8 cellular contexts compared by ENCODE assay signal in the genomic region with DNA sequence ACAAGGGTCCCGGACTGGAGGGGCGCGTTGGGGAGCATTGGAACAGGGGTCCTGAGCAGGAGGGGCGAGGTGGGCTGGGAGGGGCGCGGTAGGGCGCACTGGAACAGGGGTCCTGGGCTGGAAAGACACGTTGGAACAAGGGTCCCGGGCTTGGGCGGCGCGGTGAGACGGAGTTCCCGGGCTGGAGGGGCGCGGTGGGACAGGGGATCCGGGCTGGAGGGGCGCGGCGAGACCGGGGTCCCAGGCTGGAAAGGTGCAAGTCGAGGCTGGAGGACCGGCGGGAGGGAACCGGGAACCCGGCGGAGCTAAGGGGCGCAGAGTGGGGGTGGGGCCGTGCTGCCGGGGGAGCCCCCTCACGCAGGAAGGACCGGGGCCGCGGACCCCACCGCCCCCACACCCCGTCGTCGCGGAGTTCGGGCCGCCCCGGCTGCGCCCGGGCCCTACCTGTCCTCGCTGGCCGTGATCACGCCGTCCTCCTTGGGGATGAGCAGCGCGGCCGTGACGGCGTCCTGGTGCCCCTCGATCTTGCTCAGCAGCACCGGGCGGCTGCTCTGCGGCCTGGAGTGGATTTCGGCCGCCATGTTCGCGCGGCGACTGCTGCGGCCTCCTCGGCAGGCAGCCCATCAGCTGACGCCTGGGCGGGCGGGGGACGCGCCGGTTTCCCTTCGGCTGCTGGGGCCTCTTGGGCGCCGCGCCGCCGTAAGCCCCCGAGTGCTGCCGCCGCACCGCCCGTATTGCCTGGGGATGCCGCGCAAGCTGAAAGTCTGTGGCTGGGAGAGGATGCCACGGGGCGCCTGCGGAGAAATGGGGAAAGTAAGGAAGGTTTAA. TPM values are rescaled to one million over a fixed set of nuclear protein-coding genes. Genes with fewer than 3 reads are reported as not detected.
DNase-seq lines count a peak whose midpoint lies in the region.

A gene with protein sequence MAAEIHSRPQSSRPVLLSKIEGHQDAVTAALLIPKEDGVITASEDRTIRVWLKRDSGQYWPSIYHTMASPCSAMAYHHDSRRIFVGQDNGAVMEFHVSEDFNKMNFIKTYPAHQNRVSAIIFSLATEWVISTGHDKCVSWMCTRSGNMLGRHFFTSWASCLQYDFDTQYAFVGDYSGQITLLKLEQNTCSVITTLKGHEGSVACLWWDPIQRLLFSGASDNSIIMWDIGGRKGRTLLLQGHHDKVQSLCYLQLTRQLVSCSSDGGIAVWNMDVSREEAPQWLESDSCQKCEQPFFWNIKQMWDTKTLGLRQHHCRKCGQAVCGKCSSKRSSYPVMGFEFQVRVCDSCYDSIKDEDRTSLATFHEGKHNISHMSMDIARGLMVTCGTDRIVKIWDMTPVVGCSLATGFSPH (minus strand): TSS at position 632 of the 828 bp plus-strand sequence. CDS start 51 bp downstream, at position 581.

- no peak within 1 kb of the TSS for H3K4ac ChIP-seq in neuronal stem cell (ENCODE audit: low read length)

- no peak within 1 kb of the TSS for H2BK12ac ChIP-seq in neuronal stem cell (ENCODE audit: low read length)

- no peaks in the 10 kb centered on the region for H3K27me3 ChIP-seq in HAP-1 (ENCODE audit: low read depth)
- no peaks in the 10 kb centered on the region for H3K27me3 ChIP-seq in MG63
- no peaks in the 10 kb centered on the region for H3K27me3 ChIP-seq in neuronal stem cell (ENCODE audit: control insufficient read depth in 3 of 3, insufficient read depth in 3 of 3, low read depth in 1 of 3, low read length in 3 of 3)
- H3K27me3 ChIP-seq in subcutaneous abdominal adipose tissue (ENCODE audit: control insufficient read depth in 5 of 5, insufficient read depth in 4 of 5, low read length in 5 of 5) = no peaks in the 10 kb centered on the region

- DNase-seq in GF-D8 (lab: John Stamatoyannopoulos, UW) (peak; percentile 62), HAP-1 (ENCODE audit: low spot score in 2 of 2) (peak; percentile 80 to 89), MG63 (peak; percentile 86), SK-MEL-5 (ENCODE audit: low read depth, low spot score) (peak; percentile 87), foreskin melanocyte (peak; percentile 83), neuronal stem cell (ENCODE audit: low spot score) (peak; percentile 76)
- peak; percentile 84 for DNase-seq in activated naive CD4-positive, alpha-beta T cell treated with Interleukin-2 at 50 U/mL for 16 hours

- H4K91ac ChIP-seq in neuronal stem cell (ENCODE audit: low read depth, low read length, poor library complexity) = no peak within 1 kb of the TSS

- H2BK5ac ChIP-seq in neuronal stem cell (ENCODE audit: low read length) = peak within 1 kb of the TSS; percentile 99

- H3K27ac ChIP-seq in neuronal stem cell (replicated peaks; ENCODE audit: low read length) = peak within 1 kb of the TSS; percentile 80
- peak within 1 kb of the TSS; percentile 93 for H3K27ac ChIP-seq in subcutaneous abdominal adipose tissue (ENCODE audit: low read depth, low read length)

- H2AFZ ChIP-seq in neuronal stem cell (ENCODE audit: low read length) = peak within 1 kb of the TSS; percentile 98

- H4K8ac ChIP-seq in neuronal stem cell (ENCODE audit: low read depth, low read length) = no peak within 1 kb of the TSS

- H3K9ac ChIP-seq in neuronal stem cell (ENCODE audit: low read depth, low read length, poor library complexity) (peak within 1 kb of the TSS; percentile 95), subcutaneous abdominal adipose tissue (ENCODE audit: low read length in 5 of 5) (peak within 1 kb of the TSS; percentile 68 to 95 (median 88))

- H2BK15ac ChIP-seq in neuronal stem cell (ENCODE audit: low read length) = peak within 1 kb of the TSS; percentile 88

- peak within 1 kb of the TSS; percentile 99 for H3K23ac ChIP-seq in neuronal stem cell (ENCODE audit: low read depth, low read length, poor library complexity)

- peak within 1 kb of the TSS; percentile 78 for H2BK120ac ChIP-seq in neuronal stem cell (ENCODE audit: low read depth, low read length)

- H3K36me3 ChIP-seq in HAP-1 (replicated peaks) (no peaks in the 10 kb centered on the region), MG63 (no peaks in the 10 kb centered on the region), neuronal stem cell (replicated peaks in 1 of 2; ENCODE audit: control insufficient read depth in 2 of 2, insufficient read depth in 2 of 2, low read length in 2 of 2) (peaks cover 0 to 6% of the 10 kb centered on the region in 2 donors), subcutaneous abdominal adipose tissue (ENCODE audit: control insufficient read depth in 5 of 5, insufficient read depth in 5 of 5, low read length in 5 of 5) (no peaks in the 10 kb centered on the region)

- H3K4me3 ChIP-seq in HAP-1 = peak within 1 kb of the TSS; percentile 87
- peak within 1 kb of the TSS; percentile 84 for H3K4me3 ChIP-seq in MG63
- peak within 1 kb of the TSS; percentile 74 to 99 for H3K4me3 ChIP-seq in neuronal stem cell (ENCODE audit: low read length in 2 of 2)
- H3K4me3 ChIP-seq in subcutaneous abdominal adipose tissue (ENCODE audit: low read depth in 1 of 5, low read length in 5 of 5) = peak within 1 kb of the TSS; percentile 64 to 96 (median 93)

- H3K18ac ChIP-seq in neuronal stem cell (ENCODE audit: low read length) = peak within 1 kb of the TSS; percentile 98

- H3K4me2 ChIP-seq in neuronal stem cell (ENCODE audit: insufficient read depth, low read length, poor library complexity, severe bottlenecking) = peak within 1 kb of the TSS; percentile 64

- H3K4me1 ChIP-seq in HAP-1 = peaks cover 16% of the 10 kb centered on the region
- H3K4me1 ChIP-seq in neuronal stem cell (ENCODE audit: control insufficient read depth in 2 of 2, insufficient read depth in 1 of 2, low read depth in 1 of 2, low read length in 2 of 2) = peaks cover 8 to 9% of the 10 kb centered on the region in 2 donors
- peaks cover 5 to 34% (median 28%) of the 10 kb centered on the region in 5 donors for H3K4me1 ChIP-seq in subcutaneous abdominal adipose tissue (ENCODE audit: control insufficient read depth in 5 of 5, insufficient read depth in 5 of 5, low read length in 5 of 5)

- H3K9me3 ChIP-seq in HAP-1 (no peaks in the 10 kb centered on the region), MG63 (no peaks in the 10 kb centered on the region; the same call in 1 of the 2 replicates), neuronal stem cell (replicated peaks in 1 of 2; ENCODE audit: control insufficient read depth in 2 of 2, insufficient read depth in 1 of 2, low read depth in 1 of 2, low read length in 2 of 2) (no peaks in the 10 kb centered on the region), subcutaneous abdominal adipose tissue (ENCODE audit: control insufficient read depth in 5 of 5, low read length in 5 of 5) (no peaks in the 10 kb centered on the region)

- in situ Hi-C loops in HAP-1 (cut with MboI; ENCODE audit: low sequenced_read_pairs) = no loop called here
- in situ Hi-C loops in SK-MEL-5 (cut with HindIII; ENCODE audit: low pct_unique_long_range_greater_than_20kb, low sequenced_read_pairs) = no loop called here

- WGBS in neuronal stem cell (ENCODE audit: extremely low coverage in 2 of 2, insufficient read length in 2 of 2, insufficient replicate concordance in 1 of 2), 2 donors = no CpG with 5 or more reads among the region's 87 CpGs

- peak within 1 kb of the TSS; percentile 75 for H3K14ac ChIP-seq in neuronal stem cell (ENCODE audit: low read length)

- H2AK5ac ChIP-seq in neuronal stem cell (ENCODE audit: low read depth, low read length) = peak within 1 kb of the TSS; percentile 77

- H3K79me1 ChIP-seq in neuronal stem cell (ENCODE audit: low read depth, low read length) = peaks cover 7% of the 10 kb centered on the region

RNA-seq across cellular contexts. Expression of the gene that starts here (rescaled TPM):
- 23.4 and 23.6 TPM in 2 replicates for total RNA-seq in MG63 (2014; rRNA removed; shearing (Covaris generic); ENCODE audit: low replicate concordance)
- 156 and 162 TPM in 2 replicates for total RNA-seq in SK-MEL-5 (2014; rRNA removed; shearing (Covaris generic))
- polyA plus RNA-seq in SK-MEL-5 (2015; cell fraction: cytosol; rRNA removed) = 70.4 and 86.6 TPM in 2 replicates
- 196 and 310 TPM in 2 replicates for polyA plus RNA-seq in SK-MEL-5 (2015; cell fraction: nucleus; rRNA removed)
- polyA plus RNA-seq in neuronal stem cell (2013, experiment 1 of 2) = 48.2 TPM
- polyA plus RNA-seq in neuronal stem cell (2013, experiment 2 of 2) = 49.2 TPM

Comparison
In these comparisons a context has a peak if more than half of its experiments do, and no peak if none do; other contexts are left out.
1. Peak in every context shown above with its lines: DNase-seq, H3K4me3 ChIP-seq and H3K27ac ChIP-seq.